Comparison of ENCODE assay signal across 8 cellular contexts in genomic region chr22:33274214-33274828, GRCh38.
DNase-seq lines count a peak whose midpoint lies in the region; ATAC-seq and TF ChIP-seq lines count a peak whose summit lies in the region.

No MANE protein-coding gene starts in this region.

- peaks cover 35% of the 10 kb centered on the region for H3F3A ChIP-seq in DOHH2 (ENCODE audit: control insufficient read depth, insufficient read depth)

- no peak overlapping the region for H3K9ac ChIP-seq in HCT116 (ENCODE audit: low read length)

- no TSS peak for BruUV-seq in HCT116 (replicated peaks; lab: Mats Ljungman, UMichigan)

- no peaks in the 10 kb centered on the region for H3K9me3 Mint-ChIP-seq in activated CD8-positive, alpha-beta T cell treated with anti-CD3 and anti-CD28 coated beads for 36 hours
- no peaks in the 10 kb centered on the region for H3K9me3 Mint-ChIP-seq in nephron progenitor cell

- H3K4me2 ChIP-seq in DOHH2 (ENCODE audit: low read length) (peak overlapping the region; percentile 89), HCT116 (ENCODE audit: low read length) (no peak overlapping the region)

- H4K20me1 ChIP-seq in DOHH2 (ENCODE audit: control insufficient read depth, insufficient read depth, low read depth, low read length): no peaks in the 10 kb centered on the region
- no peaks in the 10 kb centered on the region for H4K20me1 ChIP-seq in HCT116 (ENCODE audit: insufficient read depth)

- H3K27ac ChIP-seq in DOHH2 (ENCODE audit: low read depth, low read length): peak overlapping the region; percentile 98
- no peak overlapping the region for H3K27ac ChIP-seq in HCT116 (ENCODE audit: low read depth, low read length)

- no peaks in the 10 kb centered on the region for H3K36me3 Mint-ChIP-seq in activated CD8-positive, alpha-beta T cell treated with anti-CD3 and anti-CD28 coated beads for 36 hours (ENCODE audit: low read depth)
- H3K36me3 Mint-ChIP-seq in nephron progenitor cell (ENCODE audit: low read depth): peaks cover 47% of the 10 kb centered on the region

- intact Hi-C loops in HCT116 (cut with micrococcal nuclease): no loop called here
- intact Hi-C loops in activated CD8-positive, alpha-beta T cell treated with anti-CD3 and anti-CD28 coated beads for 36 hours (cut with micrococcal nuclease): no loop called here

- CTCF ChIA-PET in HCT116 (lab: Charles Lee): no interaction called here
- CTCF ChIA-PET in activated CD8-positive, alpha-beta T cell treated with anti-CD3 and anti-CD28 coated beads for 36 hours (lab: Charles Lee): interaction anchor here (0.8 to 2.0 kb wide), 3 partner anchors 9 to 191 kb away, joined by 3 to 7 read pairs (median 3); no protein-coding TSS in a partner anchor

- H3K36me3 ChIP-seq in DOHH2 (ENCODE audit: control insufficient read depth, low read length) (peaks cover 21% of the 10 kb centered on the region), HCT116 (ENCODE audit: control insufficient read depth in 1 of 2, insufficient read depth in 2 of 2, low read length in 2 of 2) (no peaks in the 10 kb centered on the region)

- RAD21 ChIA-PET in HCT116 (lab: Charles Lee; ENCODE audit: low non-redundant PET in 1 of 2, low total read pairs in 2 of 2, uncharacterized antibody in 2 of 2, unreplicated experiment in 2 of 2): no interaction called here

- no peaks in the 10 kb centered on the region for H3K27me3 Mint-ChIP-seq in activated CD8-positive, alpha-beta T cell treated with anti-CD3 and anti-CD28 coated beads for 36 hours
- H3K27me3 Mint-ChIP-seq in nephron progenitor cell (ENCODE audit: low read depth, poor library complexity): no peaks in the 10 kb centered on the region

- no peak for ATAC-seq in HCT116
- ATAC-seq in activated CD8-positive, alpha-beta T cell treated with anti-CD3 and anti-CD28 coated beads for 36 hours: no peak
- ATAC-seq in GM18861 (IDR thresholded peaks at IDR 0.05; ENCODE audit: unreplicated experiment): no peak

- TF ChIP-seq CTCF in DOHH2 (IDR thresholded peaks at IDR 0.05; ENCODE audit: low read depth, low read length, poor library complexity, severe bottlenecking) (peak; percentile 96), HCT116 (IDR thresholded peaks at IDR 0.05 in 2 of 3, conservative IDR thresholded peaks at IDR 0.05 in 1 of 3; ENCODE audit: borderline replicate concordance in 1 of 3, insufficient read depth in 1 of 3, low read depth in 2 of 3, low read length in 2 of 3) (peak in 2 of 3 experiments; percentile 49; a peak in 4 of 6 replicates), nephron progenitor cell (IDR thresholded peaks at IDR 0.05) (peak; percentile 45)
- peak; percentile 44 for TF ChIP-seq CTCF in activated CD8-positive, alpha-beta T cell treated with anti-CD3 and anti-CD28 coated beads for 36 hours (IDR thresholded peaks at IDR 0.05)

- no peaks in the 10 kb centered on the region for H3K4me1 Mint-ChIP-seq in activated CD8-positive, alpha-beta T cell treated with anti-CD3 and anti-CD28 coated beads for 36 hours (ENCODE audit: low read depth)
- no peaks in the 10 kb centered on the region for H3K4me1 Mint-ChIP-seq in nephron progenitor cell

- TF ChIP-seq RAD21 in HCT116 (IDR thresholded peaks at IDR 0.05; ENCODE audit: low read depth): no peak

- POLR2A ChIA-PET in HCT116 (lab: Charles Lee): no interaction called here
- POLR2A ChIA-PET in activated CD8-positive, alpha-beta T cell treated with anti-CD3 and anti-CD28 coated beads for 36 hours (lab: Charles Lee): no interaction called here

- peak overlapping the region; percentile 63 for H3K4me3 ChIP-seq in DOHH2 (ENCODE audit: low read length)
- no peak overlapping the region for H3K4me3 ChIP-seq in HCT116 (replicated peaks in 1 of 2; ENCODE audit: low read depth in 1 of 2, low read length in 2 of 2)

- DNase-seq in HCT116 (ENCODE audit: low read depth, low spot score): no peak
- DNase-seq in activated CD8-positive, alpha-beta T cell treated with anti-CD3 and anti-CD28 coated beads for 36 hours: peak; percentile 44
- DNase-seq in nephron progenitor cell: peak; percentile 44
- no peak for DNase-seq in SW480 (ENCODE audit: low spot score)
- no peak for DNase-seq in NCI-H748 (lab: John Stamatoyannopoulos, UW; ENCODE audit: unreplicated experiment)
- DNase-seq in EL: no peak

- H3K9me2 ChIP-seq in DOHH2 (replicated peaks; ENCODE audit: control insufficient read depth, low read length) (no peaks in the 10 kb centered on the region), HCT116 (ENCODE audit: insufficient read depth) (no peaks in the 10 kb centered on the region)

- H3K9me3 ChIP-seq in DOHH2 (ENCODE audit: control insufficient read depth, insufficient read depth, low read length): no peaks in the 10 kb centered on the region
- peaks cover 0 to 38% of the 10 kb centered on the region in 2 experiments; a peak in 2 of 4 replicates for H3K9me3 ChIP-seq in HCT116 (ENCODE audit: control insufficient read depth in 1 of 2, insufficient read depth in 1 of 2, low read depth in 1 of 2, low read length in 2 of 2)

- H2AFZ ChIP-seq in HCT116 (ENCODE audit: low read depth, low read length, poor library complexity, severe bottlenecking): no peak overlapping the region

- peaks cover 94% of the 10 kb centered on the region for H3K4me1 ChIP-seq in DOHH2 (ENCODE audit: control insufficient read depth, low read length)
- no peaks in the 10 kb centered on the region for H3K4me1 ChIP-seq in HCT116 (ENCODE audit: control insufficient read depth in 1 of 2, insufficient read depth in 2 of 2, low read length in 2 of 2)

- H3K79me2 ChIP-seq in DOHH2 (ENCODE audit: control insufficient read depth, low read length) (no peaks in the 10 kb centered on the region), HCT116 (ENCODE audit: insufficient read depth, low read length) (no peaks in the 10 kb centered on the region)

- no peaks in the 10 kb centered on the region for H3K27me3 ChIP-seq in DOHH2 (ENCODE audit: control insufficient read depth, low read length)
- H3K27me3 ChIP-seq in HCT116 (ENCODE audit: insufficient read depth, low read length): no peaks in the 10 kb centered on the region

- TF ChIP-seq POLR2A in HCT116 (IDR thresholded peaks at IDR 0.05; ENCODE audit: borderline replicate concordance, extremely low read depth, insufficient read depth, insufficient read length): no peak

- H3K4me3 Mint-ChIP-seq in activated CD8-positive, alpha-beta T cell treated with anti-CD3 and anti-CD28 coated beads for 36 hours: no peak overlapping the region
- H3K4me3 Mint-ChIP-seq in nephron progenitor cell: no peak overlapping the region

- no peak overlapping the region for H3K27ac Mint-ChIP-seq in activated CD8-positive, alpha-beta T cell treated with anti-CD3 and anti-CD28 coated beads for 36 hours
- H3K27ac Mint-ChIP-seq in nephron progenitor cell: no peak overlapping the region

TF ChIP-seq in HCT116, 20 proteins besides CTCF, POLR2A, EP300 and RAD21:
- no peak for TF ChIP-seq CEBPB (IDR thresholded peaks at IDR 0.05; ENCODE audit: low read depth)
- TF ChIP-seq ZNF274 (IDR thresholded peaks at IDR 0.05; ENCODE audit: low read depth, low read length): no peak
- no peak for TF ChIP-seq SP1 (IDR thresholded peaks at IDR 0.05; ENCODE audit: low read depth)
- TF ChIP-seq ATF3 (IDR thresholded peaks at IDR 0.05): no peak
- no peak for TF ChIP-seq MAX (IDR thresholded peaks at IDR 0.05)
- no peak for TF ChIP-seq CBX3 (IDR thresholded peaks at IDR 0.05; ENCODE audit: low read depth)
- no peak for TF ChIP-seq JUND (IDR thresholded peaks at IDR 0.05)
- TF ChIP-seq FOSL1 (IDR thresholded peaks at IDR 0.05; ENCODE audit: low read depth): no peak
- no peak for TF ChIP-seq SIN3A (IDR thresholded peaks at IDR 0.05; ENCODE audit: low read depth)

Comparison
In these comparisons a context has a peak if more than half of its experiments do, and no peak if none do; other contexts are left out.
1. CTCF ChIP-seq: peak in every context shown above with its lines; median percentile 96 in DOHH2; 49 in HCT116; 45 in nephron progenitor cell; 44 in activated CD8-positive, alpha-beta T cell treated with anti-CD3 and anti-CD28 coated beads for 36 hours.
2. DNase-seq: peak in activated CD8-positive, alpha-beta T cell treated with anti-CD3 and anti-CD28 coated beads for 36 hours (single experiment) and nephron progenitor cell (single experiment); none in HCT116 (single experiment), SW480 (single experiment), NCI-H748 (single experiment) and EL (single experiment).